Comparison of ENCODE assay signal across 17 cellular contexts in the genomic region with DNA sequence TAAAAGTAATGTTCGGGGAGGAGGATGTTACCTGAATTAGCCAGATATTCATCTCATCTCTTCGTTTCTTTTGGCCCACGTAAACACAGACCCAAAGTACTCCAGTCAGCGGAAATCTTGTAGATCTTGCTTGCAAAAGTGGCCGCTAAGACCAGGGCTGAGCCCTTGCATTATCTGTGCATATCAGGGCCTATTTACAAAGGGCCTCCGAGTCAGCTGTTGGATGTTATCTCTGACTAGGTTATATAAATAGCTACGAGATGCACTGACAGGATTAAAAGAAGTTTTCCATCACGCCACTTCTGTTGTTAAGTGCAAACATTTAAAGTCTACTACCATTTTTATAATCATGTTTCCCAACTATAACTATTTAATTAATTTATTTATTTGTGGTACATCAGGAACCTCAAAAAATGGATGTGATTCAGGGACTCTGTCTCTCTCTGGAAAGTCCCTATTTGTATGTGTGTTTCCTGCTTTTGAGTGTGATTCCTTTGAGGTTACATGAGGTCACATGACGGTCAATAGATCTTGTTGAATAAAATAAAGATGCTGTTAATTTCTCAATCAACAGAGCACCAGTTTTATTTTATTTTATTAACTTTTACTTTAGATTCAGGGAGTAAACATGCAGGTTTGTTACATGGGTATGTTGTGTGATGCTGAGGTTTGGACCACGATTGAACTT.
"Had no signal": no experiment of that assay in that cellular context is flagged by ENCODE, and none has a peak within 500 bp of the region (broad histone marks: within the 10 kb centered on the region; RNA-seq: fewer than 3 reads in every experiment).

No MANE protein-coding gene starts in this region.

- DNase-seq: activated CD4-positive, CD25-positive, alpha-beta regulatory T cell treated with anti-CD3 and anti-CD28 coated beads, Interleukin-2, amount 50 U/mL, for 72 hours; activated CD8-positive, alpha-beta memory T cell treated with anti-CD3 and anti-CD28 coated beads for 24 hours; activated CD8-positive, alpha-beta memory T cell treated with anti-CD3 and anti-CD28 coated beads, Interleukin-2, amount 50 U/mL, for 48 hours; activated effector memory CD4-positive, alpha-beta T cell treated with Interleukin-2 at 50 U/mL for 16 hours; activated naive CD4-positive, alpha-beta T cell treated with anti-CD3 and anti-CD28 coated beads, Interleukin-2, amount 10 ng/mL, durations not matched to agents 7 days and 5 days; activated T-cell treated with anti-CD3 and anti-CD28 coated beads, Interleukin-2, amount 50 U/mL, for 48 hours; cerebellar nuclear complex; cortex of kidney; gastrocnemius medialis; head of caudate nucleus; stimulated activated CD4-positive, alpha-beta T cell treated with anti-CD3 and anti-CD28 coated beads, Interleukin-12 subunit alpha, Interleukin-12 subunit beta, amount 100 ng/mL, for 4 hours; stimulated activated CD4-positive, alpha-beta T cell treated with anti-CD3 and anti-CD28 coated beads, Interleukin-1b, Interleukin-23, amount 100 ng/mL, for 48 hours; stimulated activated naive CD4-positive, alpha-beta T cell treated with Interleukin-2 at 50 U/mL for 16 hours; tibial artery had no signal

- H3K4me1 ChIP-seq: breast epithelium, gastrocnemius medialis, tibial artery had no signal

- ATAC-seq: gastrocnemius medialis had no signal

- H3K9me3 ChIP-seq: breast epithelium, gastrocnemius medialis, tibial artery had no signal

- H3K36me3 Mint-ChIP-seq: activated naive CD4-positive, alpha-beta T cell treated with anti-CD3 and anti-CD28 coated beads, Interleukin-2, amount 10 ng/mL, durations not matched to agents 7 days and 5 days; memory B cell had no signal

- H3K4me3 ChIP-seq: breast epithelium, gastrocnemius medialis, tibial artery had no signal

- H3K27me3 ChIP-seq: breast epithelium, gastrocnemius medialis, tibial artery had no signal

- H3K36me3 ChIP-seq: breast epithelium, gastrocnemius medialis, tibial artery had no signal

- H3K4me3 Mint-ChIP-seq: activated naive CD4-positive, alpha-beta T cell treated with anti-CD3 and anti-CD28 coated beads, Interleukin-2, amount 10 ng/mL, durations not matched to agents 7 days and 5 days; memory B cell had no signal

- H3K4me1 Mint-ChIP-seq: memory B cell had no signal

- H3K9me3 Mint-ChIP-seq: activated naive CD4-positive, alpha-beta T cell treated with anti-CD3 and anti-CD28 coated beads, Interleukin-2, amount 10 ng/mL, durations not matched to agents 7 days and 5 days; nephron had no signal

- H3K27ac ChIP-seq: breast epithelium, gastrocnemius medialis, tibial artery had no signal

- H3K27ac Mint-ChIP-seq: activated naive CD4-positive, alpha-beta T cell treated with anti-CD3 and anti-CD28 coated beads, Interleukin-2, amount 10 ng/mL, durations not matched to agents 7 days and 5 days; memory B cell had no signal
